In genomic region chr11:77411717-77412441, GRCh38 we compare ENCODE assay signal across 8 cellular contexts.
DNase-seq lines count a peak whose midpoint lies in the region; ATAC-seq and TF ChIP-seq lines count a peak whose summit lies in the region.

No MANE protein-coding gene starts in this region.

- no peaks in the 10 kb centered on the region for H3K36me3 ChIP-seq in suprapubic skin

- H3K9me3 ChIP-seq in CD4-positive, alpha-beta T cell (ENCODE audit: control insufficient read depth, low read length): no peaks in the 10 kb centered on the region
- H3K9me3 ChIP-seq in suprapubic skin: no peaks in the 10 kb centered on the region

- peaks cover 42% of the 10 kb centered on the region for H3K4me1 Mint-ChIP-seq in CD4-positive, alpha-beta T cell (ENCODE audit: low read depth)
- H3K4me1 Mint-ChIP-seq in activated naive CD4-positive, alpha-beta T cell treated with anti-CD3 and anti-CD28 coated beads for 36 hours (ENCODE audit: low read depth): peaks cover 36% of the 10 kb centered on the region

- ATAC-seq in CD4-positive, alpha-beta T cell (ENCODE audit: poor library complexity): peak; percentile 99
- ATAC-seq in GM19397 (IDR thresholded peaks at IDR 0.05; ENCODE audit: unreplicated experiment): peak; percentile 92
- ATAC-seq in HG03565 (IDR thresholded peaks at IDR 0.05; ENCODE audit: unreplicated experiment): peak; percentile 82

- DNase-seq in CD4-positive, alpha-beta T cell: peak; percentile 59 to 80 (median 71)
- DNase-seq in activated naive CD4-positive, alpha-beta T cell treated with anti-CD3 and anti-CD28 coated beads for 36 hours: peak; percentile 88
- DNase-seq in globus pallidus (ENCODE audit: low spot score) (peak; percentile 61), occipital lobe (lab: John Stamatoyannopoulos, UW) (peak; percentile 87), suprapubic skin (ENCODE audit: low spot score in 2 of 2) (peak; percentile 86 to 92)

- intact Hi-C loops in CD4-positive, alpha-beta T cell (cut with DNase I, micrococcal nuclease): loop anchor here (2.0 to 5.0 kb wide), 3 partner anchors 60 to 137 kb away; partner anchors contain the start of gene PAK1 (in 1 of the 2)
- intact Hi-C loops in activated naive CD4-positive, alpha-beta T cell treated with anti-CD3 and anti-CD28 coated beads for 36 hours (cut with micrococcal nuclease): loop anchor here (1.0 to 2.0 kb wide), 5 partner anchors 10 to 207 kb away; no protein-coding TSS in a partner anchor

- CTCF ChIA-PET in CD4-positive, alpha-beta T cell (lab: Charles Lee): interaction anchor here (1.1 to 1.2 kb wide), 2 partner anchors 59 to 137 kb away, joined by 4 to 6 read pairs; no protein-coding TSS in a partner anchor
- CTCF ChIA-PET in activated naive CD4-positive, alpha-beta T cell treated with anti-CD3 and anti-CD28 coated beads for 36 hours (lab: Charles Lee): interaction anchor here (0.7 to 1.8 kb wide), 5 partner anchors 10 to 226 kb away, joined by 3 to 8 read pairs (median 3); no protein-coding TSS in a partner anchor

- TF ChIP-seq EP300 in suprapubic skin (IDR thresholded peaks at IDR 0.05): no peak

- H3K27ac ChIP-seq in CD4-positive, alpha-beta T cell (ENCODE audit: low read depth, low read length): no peak overlapping the region
- peak overlapping the region; percentile 41 for H3K27ac ChIP-seq in suprapubic skin

- no peaks in the 10 kb centered on the region for H3K27me3 Mint-ChIP-seq in CD4-positive, alpha-beta T cell
- H3K27me3 Mint-ChIP-seq in activated naive CD4-positive, alpha-beta T cell treated with anti-CD3 and anti-CD28 coated beads for 36 hours (ENCODE audit: low read depth): no peaks in the 10 kb centered on the region

- peak overlapping the region; percentile 76 for H3K27ac Mint-ChIP-seq in CD4-positive, alpha-beta T cell
- H3K27ac Mint-ChIP-seq in activated naive CD4-positive, alpha-beta T cell treated with anti-CD3 and anti-CD28 coated beads for 36 hours: peak overlapping the region; percentile 78

- WGBS in suprapubic skin: under 1% methylated on average over 26 of the region's 33 CpGs

- H3K9me3 Mint-ChIP-seq in CD4-positive, alpha-beta T cell: no peaks in the 10 kb centered on the region
- H3K9me3 Mint-ChIP-seq in activated naive CD4-positive, alpha-beta T cell treated with anti-CD3 and anti-CD28 coated beads for 36 hours: no peaks in the 10 kb centered on the region

- H3K4me1 ChIP-seq in suprapubic skin: peaks cover 25% of the 10 kb centered on the region

- H3K27me3 ChIP-seq in CD4-positive, alpha-beta T cell (ENCODE audit: control insufficient read depth, insufficient read depth, low read length): no peaks in the 10 kb centered on the region
- no peaks in the 10 kb centered on the region for H3K27me3 ChIP-seq in suprapubic skin

- POLR2A ChIA-PET in CD4-positive, alpha-beta T cell (lab: Charles Lee): interaction anchor here (0.6 to 1.5 kb wide), 5 partner anchors 15 to 152 kb away, joined by 3 to 8 read pairs (median 3); partner anchors contain the start of gene PAK1

- H3K4me3 ChIP-seq in suprapubic skin: peak overlapping the region; percentile 54

- TF ChIP-seq POLR2A in Raji (IDR thresholded peaks at IDR 0.05; ENCODE audit: insufficient read depth, low read depth, low read length): peak; percentile 82
- no peak for TF ChIP-seq POLR2A in suprapubic skin (IDR thresholded peaks at IDR 0.05)

- H3K4me3 Mint-ChIP-seq in CD4-positive, alpha-beta T cell: peak overlapping the region; percentile 97
- peak overlapping the region; percentile 81 for H3K4me3 Mint-ChIP-seq in activated naive CD4-positive, alpha-beta T cell treated with anti-CD3 and anti-CD28 coated beads for 36 hours

- TF ChIP-seq CTCF in CD4-positive, alpha-beta T cell (IDR thresholded peaks at IDR 0.05): peak; percentile 11
- no peak for TF ChIP-seq CTCF in suprapubic skin (IDR thresholded peaks at IDR 0.05)

- no peaks in the 10 kb centered on the region for H3K36me3 Mint-ChIP-seq in CD4-positive, alpha-beta T cell (ENCODE audit: low read depth)
- peaks cover 4% of the 10 kb centered on the region for H3K36me3 Mint-ChIP-seq in activated naive CD4-positive, alpha-beta T cell treated with anti-CD3 and anti-CD28 coated beads for 36 hours (ENCODE audit: low read depth)
